Comparison of ENCODE assay signal across 15 cellular contexts in the genomic region with DNA sequence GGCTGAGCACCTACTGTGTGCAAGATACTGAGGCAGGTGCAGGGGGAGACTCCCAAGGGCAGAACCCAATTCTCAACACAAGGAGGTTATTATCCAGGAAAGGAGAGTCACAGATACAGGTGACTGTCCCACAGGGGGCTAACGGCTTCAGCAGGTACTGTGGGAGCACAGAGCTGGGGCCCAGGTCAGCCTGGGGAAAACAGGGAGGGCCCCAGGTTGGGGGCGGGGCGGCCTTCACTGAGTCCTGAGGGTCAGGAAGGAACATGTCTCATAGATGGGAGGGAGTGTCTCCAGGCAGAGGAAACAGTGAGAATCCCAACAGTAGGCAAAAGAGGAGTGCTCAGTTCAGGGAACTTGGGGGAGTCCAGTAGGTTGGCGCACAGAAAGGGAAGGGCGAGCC.
DNase-seq lines count a peak whose midpoint lies in the region; ATAC-seq and TF ChIP-seq lines count a peak whose summit lies in the region.
"Had no signal": no experiment of that assay in that cellular context is flagged by ENCODE, and none has a peak within 500 bp of the region (broad histone marks: within the 10 kb centered on the region; RNA-seq: fewer than 3 reads in every experiment).

No MANE protein-coding gene starts in this region.

- no peaks in the 10 kb centered on the region for H3K4me1 Mint-ChIP-seq in natural killer cell treated with Interleukin-12 subunit alpha and Interleukin-12 subunit beta and Interleukin-15 and Interleukin-18, amount 100 ng/mL, for 72 hours (ENCODE audit: low read depth in 2 of 2)
- H3K4me1 Mint-ChIP-seq in natural killer cell (no peaks in the 10 kb centered on the region), endothelial cell (ENCODE audit: unreplicated experiment) (peaks cover 5% of the 10 kb centered on the region), progenitor cell of endocrine pancreas (ENCODE audit: low read depth) (no peaks in the 10 kb centered on the region)
- H3K4me1 Mint-ChIP-seq: CD4-positive, alpha-beta memory T cell had no signal

- no peak overlapping the region for H3K27ac Mint-ChIP-seq in natural killer cell treated with Interleukin-12 subunit alpha and Interleukin-12 subunit beta and Interleukin-15 and Interleukin-18, amount 100 ng/mL, for 72 hours
- H3K27ac Mint-ChIP-seq in natural killer cell (no peak overlapping the region), endothelial cell (ENCODE audit: unreplicated experiment) (peak overlapping the region; percentile 54), progenitor cell of endocrine pancreas (peak overlapping the region; percentile 62)
- H3K27ac Mint-ChIP-seq: CD4-positive, alpha-beta memory T cell; HFFc6 had no signal

- H3K4me3 Mint-ChIP-seq in natural killer cell treated with Interleukin-12 subunit alpha and Interleukin-12 subunit beta and Interleukin-15 and Interleukin-18, amount 100 ng/mL, for 72 hours, result no peak overlapping the region
- H3K4me3 Mint-ChIP-seq in natural killer cell, result no peak overlapping the region
- H3K4me3 Mint-ChIP-seq in endothelial cell (ENCODE audit: unreplicated experiment), result no peak overlapping the region
- H3K4me3 Mint-ChIP-seq in progenitor cell of endocrine pancreas (ENCODE audit: low read depth), result no peak overlapping the region
- H3K4me3 Mint-ChIP-seq: CD4-positive, alpha-beta memory T cell; HFFc6 had no signal

- H3K27me3 Mint-ChIP-seq in natural killer cell treated with Interleukin-12 subunit alpha and Interleukin-12 subunit beta and Interleukin-15 and Interleukin-18, amount 100 ng/mL, for 72 hours, result no peaks in the 10 kb centered on the region
- H3K27me3 Mint-ChIP-seq in natural killer cell (ENCODE audit: low read depth in 2 of 2) (peaks cover 0 to 2% of the 10 kb centered on the region in 2 donors), endothelial cell (ENCODE audit: unreplicated experiment) (peaks cover 13% of the 10 kb centered on the region), progenitor cell of endocrine pancreas (no peaks in the 10 kb centered on the region)

- no peak for ATAC-seq in natural killer cell treated with Interleukin-12 subunit alpha and Interleukin-12 subunit beta and Interleukin-15 and Interleukin-18, amount 100 ng/mL, for 72 hours
- no peak for ATAC-seq in natural killer cell
- ATAC-seq in HG03196 (IDR thresholded peaks at IDR 0.05; ENCODE audit: unreplicated experiment), result no peak

- TF ChIP-seq CTCF in natural killer cell (IDR thresholded peaks at IDR 0.05) (no peak), endothelial cell (IDR thresholded peaks at IDR 0.05; ENCODE audit: unreplicated experiment) (no peak), progenitor cell of endocrine pancreas (IDR thresholded peaks at IDR 0.05; ENCODE audit: unreplicated experiment) (no peak)

- DNase-seq in natural killer cell treated with Interleukin-12 subunit alpha and Interleukin-12 subunit beta and Interleukin-15 and Interleukin-18, amount 100 ng/mL, for 72 hours (ENCODE audit: low spot score), result peak; percentile 15
- DNase-seq in natural killer cell (no peak), endothelial cell (ENCODE audit: low spot score) (no peak), progenitor cell of endocrine pancreas (ENCODE audit: low spot score, unreplicated experiment) (no peak), GM19240 (ENCODE audit: insufficient read length, low spot score) (no peak)
- DNase-seq: C1 segment of cervical spinal cord; Calu3; CD4-positive, alpha-beta memory T cell; COR-L47; DMS53; DMS79 treated with DMSO at 0.1 percent for 48 hours; GF-D8; GOT3; HFFc6 had no signal

- H3K36me3 Mint-ChIP-seq in natural killer cell treated with Interleukin-12 subunit alpha and Interleukin-12 subunit beta and Interleukin-15 and Interleukin-18, amount 100 ng/mL, for 72 hours, result no peaks in the 10 kb centered on the region
- H3K36me3 Mint-ChIP-seq in natural killer cell, result no peaks in the 10 kb centered on the region
- H3K36me3 Mint-ChIP-seq in endothelial cell (ENCODE audit: low read depth, unreplicated experiment), result no peaks in the 10 kb centered on the region
- H3K36me3 Mint-ChIP-seq in progenitor cell of endocrine pancreas (ENCODE audit: insufficient read depth), result no peaks in the 10 kb centered on the region
- H3K36me3 Mint-ChIP-seq: CD4-positive, alpha-beta memory T cell had no signal

- H3K9me3 Mint-ChIP-seq in natural killer cell treated with Interleukin-12 subunit alpha and Interleukin-12 subunit beta and Interleukin-15 and Interleukin-18, amount 100 ng/mL, for 72 hours, result no peaks in the 10 kb centered on the region
- H3K9me3 Mint-ChIP-seq in natural killer cell (no peaks in the 10 kb centered on the region), endothelial cell (ENCODE audit: unreplicated experiment) (no peaks in the 10 kb centered on the region), progenitor cell of endocrine pancreas (ENCODE audit: low read depth) (peaks cover 3% of the 10 kb centered on the region)
- H3K9me3 Mint-ChIP-seq: CD4-positive, alpha-beta memory T cell; HFFc6 had no signal

- intact Hi-C loops in natural killer cell (cut with micrococcal nuclease), result no loop called here

Comparison
In these comparisons a context has a peak if more than half of its experiments do, and no peak if none do; other contexts are left out.
1. H3K27ac Mint-ChIP-seq: peak in endothelial cell (single experiment) and progenitor cell of endocrine pancreas (single experiment); none in natural killer cell treated with Interleukin-12 subunit alpha and Interleukin-12 subunit beta and Interleukin-15 and Interleukin-18, amount 100 ng/mL, for 72 hours (0 of 2) and natural killer cell (0 of 2).